9 cellular contexts compared by ENCODE assay signal in the genomic region with DNA sequence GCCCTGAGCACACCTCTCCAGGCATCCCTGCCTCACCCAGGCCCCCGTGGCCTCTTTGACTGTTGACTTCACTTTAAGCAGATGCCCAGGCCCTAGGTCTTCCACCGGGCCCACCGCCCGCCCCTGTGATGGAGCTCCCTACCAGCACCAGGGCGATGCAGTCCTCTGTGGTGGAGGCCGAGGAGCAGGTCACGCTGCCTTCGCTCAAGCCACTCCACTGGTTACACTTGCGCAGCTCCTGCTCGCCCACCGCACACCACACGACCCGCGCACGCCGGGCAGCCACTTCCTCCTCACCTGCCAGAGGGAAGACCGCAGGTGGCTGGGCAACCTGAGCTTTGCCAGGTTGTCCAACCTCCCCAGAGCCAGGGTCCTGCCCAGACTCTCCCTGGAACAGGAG. TPM values are rescaled to one million over a fixed set of nuclear protein-coding genes. Genes with fewer than 3 reads are reported as not detected.
"Had no signal": no experiment of that assay in that cellular context is flagged by ENCODE, and none has a peak within 500 bp of the region (broad histone marks: within the 10 kb centered on the region; RNA-seq: fewer than 3 reads in every experiment).

No MANE protein-coding gene starts in this region.

- H3K9me3 Mint-ChIP-seq: HFFc6 had no signal

- H3K27ac ChIP-seq: GM23248 had no signal

- H3K9me3 ChIP-seq: HAP-1 had no signal

- H3K27ac Mint-ChIP-seq: HFFc6 had no signal

- H3K4me3 Mint-ChIP-seq: HFFc6 had no signal

- H3K4me3 ChIP-seq: GM23248, HAP-1, K562 had no signal

- H3K36me3 ChIP-seq: HAP-1 had no signal

- H2AFZ ChIP-seq: GM23248 had no signal

- H3K4me1 ChIP-seq: HAP-1 had no signal

- DNase-seq: GM23248, GOT3, H7, HFFc6, IMR-90 had no signal

- H3K9ac ChIP-seq: GM23248 had no signal

RNA-seq across cellular contexts. Expression of a gene that starts 16.0 kb away (rescaled TPM):
- total RNA-seq: GM23248, H4, H7, IMR-90 had no signal
- polyA plus RNA-seq: GM23248, IMR-90, K562 had no signal

RNA-seq across cellular contexts. Expression of a gene that starts 41.7 kb away (rescaled TPM):
- total RNA-seq: GM23248, H7 had no signal
- polyA plus RNA-seq: GM23248 had no signal

RNA-seq across cellular contexts. Expression of a gene that starts 49.1 kb away (rescaled TPM):
- total RNA-seq: GM23248, HFFc6, HT-29, K562 had no signal
- polyA plus RNA-seq: GM23248, K562 had no signal
